Comparison of ENCODE assay signal across 8 cellular contexts in the genomic region with DNA sequence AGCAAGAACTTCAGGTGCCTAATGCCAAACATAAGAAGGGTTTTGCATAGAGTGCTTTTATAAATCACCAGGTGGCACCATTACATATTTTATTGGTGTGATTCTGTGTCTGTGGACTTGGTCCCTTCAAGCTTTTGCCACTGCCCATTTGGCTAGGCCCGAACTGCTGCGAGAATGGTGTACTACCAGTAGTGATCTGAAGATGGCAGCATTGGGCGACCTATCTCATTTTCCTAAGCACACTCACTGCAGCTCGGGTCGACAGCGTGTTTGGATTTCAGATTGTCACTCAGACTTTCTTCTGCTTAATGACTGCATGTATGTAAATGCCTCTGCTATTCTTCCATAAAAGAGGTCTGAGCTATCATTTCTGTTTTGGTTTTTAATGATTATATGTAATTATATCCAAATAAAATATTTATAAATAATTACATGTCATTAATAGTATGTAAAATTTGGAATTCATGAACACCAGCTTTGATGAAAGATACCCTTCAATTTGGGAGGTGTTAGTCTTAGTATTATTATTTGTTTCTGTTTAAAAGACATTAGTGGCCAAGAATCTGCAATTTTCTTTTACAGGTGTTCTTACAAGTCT.
DNase-seq lines count a peak whose midpoint lies in the region; ATAC-seq and TF ChIP-seq lines count a peak whose summit lies in the region.

No MANE protein-coding gene starts in this region.

- H3K4me3 Mint-ChIP-seq in WTC11: no peak overlapping the region

- H3K36me3 Mint-ChIP-seq in WTC11: no peaks in the 10 kb centered on the region

- ATAC-seq in HG03196 (IDR thresholded peaks at IDR 0.05; ENCODE audit: unreplicated experiment) (peak; percentile 98), WTC11 (peak; percentile 97)

- H3K27me3 ChIP-seq in kidney epithelial cell (ENCODE audit: control insufficient read depth, insufficient read depth, low read length): no peaks in the 10 kb centered on the region

- H3K4me3 ChIP-seq in cardiac fibroblast (replicated peaks in 1 of 2; ENCODE audit: low read depth in 2 of 2, low read length in 2 of 2) (no peak overlapping the region), kidney epithelial cell (ENCODE audit: low read depth, low read length) (no peak overlapping the region)

- H3K9me3 Mint-ChIP-seq in WTC11: peaks cover 1% of the 10 kb centered on the region; the same call in 1 of the 2 replicates

- H3K27ac Mint-ChIP-seq in WTC11: no peak overlapping the region

- H3K36me3 ChIP-seq in kidney epithelial cell (ENCODE audit: control insufficient read depth, insufficient read depth, low read length): no peaks in the 10 kb centered on the region

- no peaks in the 10 kb centered on the region for H3K27me3 Mint-ChIP-seq in WTC11 (ENCODE audit: low read depth)

- CTCF ChIA-PET in WTC11 (lab: Charles Lee): interaction anchor here (0.6 to 1.3 kb wide), 26 partner anchors 9 to 455 kb away, joined by 3 to 10 read pairs (median 4); a partner anchor contains a TSS

- TF ChIP-seq CTCF in WTC11 (IDR thresholded peaks at IDR 0.05) (peak; percentile 68), cardiac fibroblast (IDR thresholded peaks at IDR 0.05; ENCODE audit: low read depth, low read length) (peak; percentile 81), kidney epithelial cell (IDR thresholded peaks at IDR 0.05; ENCODE audit: insufficient read depth, low read length, poor library complexity, severe bottlenecking) (peak; percentile 86)

- DNase-seq in C1 segment of cervical spinal cord (lab: John Stamatoyannopoulos, UW): peak in 12 of 14 donors; percentile 21 to 90 (median 50)
- peak; percentile 25 for DNase-seq in GM19238 (ENCODE audit: insufficient read length, low spot score)
- DNase-seq in NCI-H2227 (lab: John Stamatoyannopoulos, UW; ENCODE audit: unreplicated experiment): peak; percentile 87
- peak; percentile 75 for DNase-seq in WTC11 (ENCODE audit: low spot score)
- peak; percentile 79 to 82 for DNase-seq in cardiac fibroblast (ENCODE audit: low read depth in 2 of 2)
- DNase-seq in kidney epithelial cell (ENCODE audit: low read depth): peak; percentile 31
- peak; percentile 50 for DNase-seq in stimulated activated CD4-positive, alpha-beta T cell treated with anti-CD3 and anti-CD28 coated beads, Interleukin-4, amount 100 ng/mL, for 1 hour

- peaks cover 6% of the 10 kb centered on the region for H3K4me1 Mint-ChIP-seq in WTC11

- POLR2A ChIA-PET in WTC11 (lab: Charles Lee): no interaction called here

TF ChIP-seq in WTC11, 78 proteins besides CTCF, POLR2A, EP300 and RAD21 (continues in another document):
- TF ChIP-seq CBFB (CRISPR knock-in tag; IDR thresholded peaks at IDR 0.05; ENCODE audit: low read depth): no peak
- no peak for TF ChIP-seq IRF2 (CRISPR knock-in tag; IDR thresholded peaks at IDR 0.05; ENCODE audit: borderline replicate concordance, low read depth)
- TF ChIP-seq ZNF416 (CRISPR knock-in tag; IDR thresholded peaks at IDR 0.05): no peak
- no peak for TF ChIP-seq MYBL2 (CRISPR knock-in tag; IDR thresholded peaks at IDR 0.05)
- TF ChIP-seq SMAD3 (CRISPR knock-in tag; IDR thresholded peaks at IDR 0.05; ENCODE audit: borderline replicate concordance): no peak
- TF ChIP-seq CREM (CRISPR knock-in tag; IDR thresholded peaks at IDR 0.05): no peak
- TF ChIP-seq ZNF121 (CRISPR knock-in tag; IDR thresholded peaks at IDR 0.05): no peak
- TF ChIP-seq, protein P1, sequence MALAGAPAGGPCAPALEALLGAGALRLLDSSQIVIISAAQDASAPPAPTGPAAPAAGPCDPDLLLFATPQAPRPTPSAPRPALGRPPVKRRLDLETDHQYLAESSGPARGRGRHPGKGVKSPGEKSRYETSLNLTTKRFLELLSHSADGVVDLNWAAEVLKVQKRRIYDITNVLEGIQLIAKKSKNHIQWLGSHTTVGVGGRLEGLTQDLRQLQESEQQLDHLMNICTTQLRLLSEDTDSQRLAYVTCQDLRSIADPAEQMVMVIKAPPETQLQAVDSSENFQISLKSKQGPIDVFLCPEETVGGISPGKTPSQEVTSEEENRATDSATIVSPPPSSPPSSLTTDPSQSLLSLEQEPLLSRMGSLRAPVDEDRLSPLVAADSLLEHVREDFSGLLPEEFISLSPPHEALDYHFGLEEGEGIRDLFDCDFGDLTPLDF (CRISPR knock-in tag; IDR thresholded peaks at IDR 0.05): no peak
- TF ChIP-seq, protein P2, sequence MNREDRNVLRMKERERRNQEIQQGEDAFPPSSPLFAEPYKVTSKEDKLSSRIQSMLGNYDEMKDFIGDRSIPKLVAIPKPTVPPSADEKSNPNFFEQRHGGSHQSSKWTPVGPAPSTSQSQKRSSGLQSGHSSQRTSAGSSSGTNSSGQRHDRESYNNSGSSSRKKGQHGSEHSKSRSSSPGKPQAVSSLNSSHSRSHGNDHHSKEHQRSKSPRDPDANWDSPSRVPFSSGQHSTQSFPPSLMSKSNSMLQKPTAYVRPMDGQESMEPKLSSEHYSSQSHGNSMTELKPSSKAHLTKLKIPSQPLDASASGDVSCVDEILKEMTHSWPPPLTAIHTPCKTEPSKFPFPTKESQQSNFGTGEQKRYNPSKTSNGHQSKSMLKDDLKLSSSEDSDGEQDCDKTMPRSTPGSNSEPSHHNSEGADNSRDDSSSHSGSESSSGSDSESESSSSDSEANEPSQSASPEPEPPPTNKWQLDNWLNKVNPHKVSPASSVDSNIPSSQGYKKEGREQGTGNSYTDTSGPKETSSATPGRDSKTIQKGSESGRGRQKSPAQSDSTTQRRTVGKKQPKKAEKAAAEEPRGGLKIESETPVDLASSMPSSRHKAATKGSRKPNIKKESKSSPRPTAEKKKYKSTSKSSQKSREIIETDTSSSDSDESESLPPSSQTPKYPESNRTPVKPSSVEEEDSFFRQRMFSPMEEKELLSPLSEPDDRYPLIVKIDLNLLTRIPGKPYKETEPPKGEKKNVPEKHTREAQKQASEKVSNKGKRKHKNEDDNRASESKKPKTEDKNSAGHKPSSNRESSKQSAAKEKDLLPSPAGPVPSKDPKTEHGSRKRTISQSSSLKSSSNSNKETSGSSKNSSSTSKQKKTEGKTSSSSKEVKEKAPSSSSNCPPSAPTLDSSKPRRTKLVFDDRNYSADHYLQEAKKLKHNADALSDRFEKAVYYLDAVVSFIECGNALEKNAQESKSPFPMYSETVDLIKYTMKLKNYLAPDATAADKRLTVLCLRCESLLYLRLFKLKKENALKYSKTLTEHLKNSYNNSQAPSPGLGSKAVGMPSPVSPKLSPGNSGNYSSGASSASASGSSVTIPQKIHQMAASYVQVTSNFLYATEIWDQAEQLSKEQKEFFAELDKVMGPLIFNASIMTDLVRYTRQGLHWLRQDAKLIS (CRISPR knock-in tag; IDR thresholded peaks at IDR 0.05; ENCODE audit: borderline replicate concordance): no peak
- no peak for TF ChIP-seq FOXK1 (CRISPR knock-in tag; IDR thresholded peaks at IDR 0.05)
- TF ChIP-seq, protein P3, sequence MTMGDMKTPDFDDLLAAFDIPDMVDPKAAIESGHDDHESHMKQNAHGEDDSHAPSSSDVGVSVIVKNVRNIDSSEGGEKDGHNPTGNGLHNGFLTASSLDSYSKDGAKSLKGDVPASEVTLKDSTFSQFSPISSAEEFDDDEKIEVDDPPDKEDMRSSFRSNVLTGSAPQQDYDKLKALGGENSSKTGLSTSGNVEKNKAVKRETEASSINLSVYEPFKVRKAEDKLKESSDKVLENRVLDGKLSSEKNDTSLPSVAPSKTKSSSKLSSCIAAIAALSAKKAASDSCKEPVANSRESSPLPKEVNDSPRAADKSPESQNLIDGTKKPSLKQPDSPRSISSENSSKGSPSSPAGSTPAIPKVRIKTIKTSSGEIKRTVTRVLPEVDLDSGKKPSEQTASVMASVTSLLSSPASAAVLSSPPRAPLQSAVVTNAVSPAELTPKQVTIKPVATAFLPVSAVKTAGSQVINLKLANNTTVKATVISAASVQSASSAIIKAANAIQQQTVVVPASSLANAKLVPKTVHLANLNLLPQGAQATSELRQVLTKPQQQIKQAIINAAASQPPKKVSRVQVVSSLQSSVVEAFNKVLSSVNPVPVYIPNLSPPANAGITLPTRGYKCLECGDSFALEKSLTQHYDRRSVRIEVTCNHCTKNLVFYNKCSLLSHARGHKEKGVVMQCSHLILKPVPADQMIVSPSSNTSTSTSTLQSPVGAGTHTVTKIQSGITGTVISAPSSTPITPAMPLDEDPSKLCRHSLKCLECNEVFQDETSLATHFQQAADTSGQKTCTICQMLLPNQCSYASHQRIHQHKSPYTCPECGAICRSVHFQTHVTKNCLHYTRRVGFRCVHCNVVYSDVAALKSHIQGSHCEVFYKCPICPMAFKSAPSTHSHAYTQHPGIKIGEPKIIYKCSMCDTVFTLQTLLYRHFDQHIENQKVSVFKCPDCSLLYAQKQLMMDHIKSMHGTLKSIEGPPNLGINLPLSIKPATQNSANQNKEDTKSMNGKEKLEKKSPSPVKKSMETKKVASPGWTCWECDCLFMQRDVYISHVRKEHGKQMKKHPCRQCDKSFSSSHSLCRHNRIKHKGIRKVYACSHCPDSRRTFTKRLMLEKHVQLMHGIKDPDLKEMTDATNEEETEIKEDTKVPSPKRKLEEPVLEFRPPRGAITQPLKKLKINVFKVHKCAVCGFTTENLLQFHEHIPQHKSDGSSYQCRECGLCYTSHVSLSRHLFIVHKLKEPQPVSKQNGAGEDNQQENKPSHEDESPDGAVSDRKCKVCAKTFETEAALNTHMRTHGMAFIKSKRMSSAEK (CRISPR knock-in tag; IDR thresholded peaks at IDR 0.05; ENCODE audit: borderline replicate concordance): no peak
- TF ChIP-seq, protein P4, sequence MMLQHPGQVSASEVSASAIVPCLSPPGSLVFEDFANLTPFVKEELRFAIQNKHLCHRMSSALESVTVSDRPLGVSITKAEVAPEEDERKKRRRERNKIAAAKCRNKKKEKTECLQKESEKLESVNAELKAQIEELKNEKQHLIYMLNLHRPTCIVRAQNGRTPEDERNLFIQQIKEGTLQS (CRISPR knock-in tag; conservative IDR thresholded peaks at IDR 0.05): no peak
- TF ChIP-seq, protein P5, sequence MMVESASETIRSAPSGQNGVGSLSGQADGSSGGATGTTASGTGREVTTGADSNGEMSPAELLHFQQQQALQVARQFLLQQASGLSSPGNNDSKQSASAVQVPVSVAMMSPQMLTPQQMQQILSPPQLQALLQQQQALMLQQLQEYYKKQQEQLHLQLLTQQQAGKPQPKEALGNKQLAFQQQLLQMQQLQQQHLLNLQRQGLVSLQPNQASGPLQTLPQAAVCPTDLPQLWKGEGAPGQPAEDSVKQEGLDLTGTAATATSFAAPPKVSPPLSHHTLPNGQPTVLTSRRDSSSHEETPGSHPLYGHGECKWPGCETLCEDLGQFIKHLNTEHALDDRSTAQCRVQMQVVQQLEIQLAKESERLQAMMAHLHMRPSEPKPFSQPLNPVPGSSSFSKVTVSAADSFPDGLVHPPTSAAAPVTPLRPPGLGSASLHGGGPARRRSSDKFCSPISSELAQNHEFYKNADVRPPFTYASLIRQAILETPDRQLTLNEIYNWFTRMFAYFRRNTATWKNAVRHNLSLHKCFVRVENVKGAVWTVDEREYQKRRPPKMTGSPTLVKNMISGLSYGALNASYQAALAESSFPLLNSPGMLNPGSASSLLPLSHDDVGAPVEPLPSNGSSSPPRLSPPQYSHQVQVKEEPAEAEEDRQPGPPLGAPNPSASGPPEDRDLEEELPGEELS (CRISPR knock-in tag; IDR thresholded peaks at IDR 0.05): no peak
- no peak for TF ChIP-seq ZNF396 (CRISPR knock-in tag; IDR thresholded peaks at IDR 0.05; ENCODE audit: borderline replicate concordance)

Comparison
In these comparisons a context has a peak if more than half of its experiments do, and no peak if none do; other contexts are left out.
1. DNase-seq: peak in every context shown above with its lines; median percentile 87 in NCI-H2227; 80 in cardiac fibroblast; 75 in WTC11; 50 in C1 segment of cervical spinal cord; 50 in stimulated activated CD4-positive, alpha-beta T cell treated with anti-CD3 and anti-CD28 coated beads, Interleukin-4, amount 100 ng/mL, for 1 hour; 31 in kidney epithelial cell; 25 in GM19238.